13 cellular contexts compared by ENCODE assay signal in the genomic region with DNA sequence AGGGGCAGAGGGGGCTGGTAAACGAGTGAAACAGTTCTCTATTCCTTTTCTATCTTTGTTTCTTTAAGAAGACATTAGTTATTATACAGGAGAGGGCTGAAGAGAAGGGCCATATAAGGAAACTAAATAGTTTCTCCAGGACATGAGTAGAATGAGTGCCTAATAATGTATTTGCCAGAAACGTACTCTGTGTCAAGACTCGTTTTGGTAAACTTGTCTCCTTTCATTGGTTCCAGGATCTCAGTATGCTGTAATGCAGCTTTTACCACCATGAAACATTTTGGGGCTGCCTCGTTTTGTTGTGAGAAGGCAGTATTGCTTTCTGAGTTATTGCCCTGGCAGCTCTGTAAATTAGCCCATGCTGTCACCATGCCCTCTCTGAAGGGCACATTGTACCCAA. TPM values are rescaled to one million over a fixed set of nuclear protein-coding genes. Genes with fewer than 3 reads are reported as not detected.
A peak's percentile ranks its signal among the peaks of the same experiment; 100 is the strongest.
DNase-seq lines count a peak whose midpoint lies in the region; ATAC-seq and TF ChIP-seq lines count a peak whose summit lies in the region.
"Had no signal": no experiment of that assay in that cellular context is flagged by ENCODE, and none has a peak within 500 bp of the region (broad histone marks: within the 10 kb centered on the region; RNA-seq: fewer than 3 reads in every experiment).

No MANE protein-coding gene starts in this region.

- H3K9me3 ChIP-seq in esophagus squamous epithelium (no peaks in the 10 kb centered on the region), muscle layer of duodenum (ENCODE audit: control insufficient read depth in 1 of 2, low read length in 2 of 2) (no peaks in the 10 kb centered on the region), thoracic aorta (no peaks in the 10 kb centered on the region)
- H3K9me3 ChIP-seq: A549, Caco-2, HAP-1 had no signal

- TF ChIP-seq POLR2A in esophagus squamous epithelium (IDR thresholded peaks at IDR 0.05) = no peak

- intact Hi-C loops in esophagus squamous epithelium (cut with DNase I) = no loop called here

- TF ChIP-seq CTCF in esophagus squamous epithelium (IDR thresholded peaks at IDR 0.05) (no peak), thoracic aorta (IDR thresholded peaks at IDR 0.05) (no peak), foreskin keratinocyte (conservative IDR thresholded peaks at IDR 0.05) (no peak)

- H3K27me3 ChIP-seq in esophagus squamous epithelium (no peaks in the 10 kb centered on the region), muscle layer of duodenum (ENCODE audit: low read depth, low read length) (no peaks in the 10 kb centered on the region), thoracic aorta (replicated peaks; ENCODE audit: insufficient read depth) (no peaks in the 10 kb centered on the region), foreskin keratinocyte (no peaks in the 10 kb centered on the region)

- H3K4me1 ChIP-seq in esophagus squamous epithelium (peaks cover 0 to 8% (median 0%) of the 10 kb centered on the region in 3 donors), muscle layer of duodenum (ENCODE audit: control insufficient read depth in 1 of 2, insufficient read depth in 2 of 2, low read length in 2 of 2) (no peaks in the 10 kb centered on the region), thoracic aorta (ENCODE audit: control insufficient read depth in 1 of 2, low read depth in 2 of 2) (peaks cover 3 to 18% of the 10 kb centered on the region in 2 donors), foreskin keratinocyte (no peaks in the 10 kb centered on the region)
- H3K4me1 ChIP-seq: A549, Caco-2 had no signal

- H3K27ac ChIP-seq in esophagus squamous epithelium = peak overlapping the region; percentile 13 to 75 (median 71)
- H3K27ac ChIP-seq in muscle layer of duodenum (ENCODE audit: low read length) = peak overlapping the region; percentile 72
- peak overlapping the region; percentile 15 to 19 for H3K27ac ChIP-seq in thoracic aorta
- no peak overlapping the region for H3K27ac ChIP-seq in foreskin keratinocyte
- H3K27ac ChIP-seq: A549 had no signal

- DNase-seq in esophagus squamous epithelium (lab: John Stamatoyannopoulos, UW) = no peak
- no peak for DNase-seq in thoracic aorta (ENCODE audit: low spot score)
- no peak for DNase-seq in T-helper 9 cell
- no peak for DNase-seq in AG20443 (ENCODE audit: low spot score)
- no peak for DNase-seq in foreskin keratinocyte
- no peak for DNase-seq in NCI-H526 (lab: John Stamatoyannopoulos, UW)
- DNase-seq: Caco-2; CD8-positive, alpha-beta T cell; DND-41; GDM1 had no signal

- H3K36me3 ChIP-seq in esophagus squamous epithelium (peaks cover 4 to 62% (median 5%) of the 10 kb centered on the region in 3 donors), muscle layer of duodenum (ENCODE audit: control insufficient read depth in 1 of 2, insufficient read depth in 2 of 2, low read length in 2 of 2) (peaks cover 9 to 14% of the 10 kb centered on the region in 2 donors), thoracic aorta (no peaks in the 10 kb centered on the region)

- H3K4me3 ChIP-seq in esophagus squamous epithelium (no peak overlapping the region), muscle layer of duodenum (ENCODE audit: low read depth in 1 of 2, low read length in 2 of 2) (no peak overlapping the region), thoracic aorta (no peak overlapping the region)
- H3K4me3 ChIP-seq: A549, HAP-1 had no signal

- ATAC-seq in thoracic aorta (ENCODE audit: insufficient number of reproducible peaks, low FRiP score, low read depth) = no peak
- ATAC-seq in foreskin keratinocyte = no peak
- ATAC-seq: A549; CD8-positive, alpha-beta T cell had no signal

- WGBS in esophagus squamous epithelium, 2 donors = 73 to 75% methylated on average over 4 of the region's 4 CpGs

RNA-seq across cellular contexts. Expression of gene POLD3, which starts 51.7 kb away (rescaled TPM):
- total RNA-seq in esophagus squamous epithelium = 10 to 100 TPM in 3 of 4 donors, 1 to 10 TPM in 1; 5.1 to 13.8 (median 11.9) TPM
- total RNA-seq in thoracic aorta = 10 to 100 TPM in 1 of 2 donors, 1 to 10 TPM in 1; 5.6 to 14.5 TPM
- 21.2 and 22.7 TPM in 2 replicates for total RNA-seq in foreskin keratinocyte
- polyA plus RNA-seq in foreskin keratinocyte = 8.5 and 10.9 TPM in 2 replicates
